33 cellular contexts compared by ENCODE assay signal in genomic region chr11:75107187-75107586, GRCh38. TPM values are rescaled to one million over a fixed set of nuclear protein-coding genes. Genes with fewer than 3 reads are reported as not detected.
DNase-seq lines count a peak whose midpoint lies in the region; ATAC-seq, FAIRE-seq and TF ChIP-seq lines count a peak whose summit lies in the region.
"Had no signal": no experiment of that assay in that cellular context is flagged by ENCODE, and none has a peak within 500 bp of the region (broad histone marks: within the 10 kb centered on the region; RNA-seq: fewer than 3 reads in every experiment).

No MANE protein-coding gene starts in this region.

- H3K4me2 ChIP-seq in IMR-90 (ENCODE audit: low read depth, low read length): no peak overlapping the region
- H3K4me2 ChIP-seq in astrocyte (ENCODE audit: low read length): peak overlapping the region; percentile 58
- H3K4me2 ChIP-seq: BLaER1 treated with 17β-estradiol and CSF1 and Interleukin-3, amounts not matched to agents 10 nM and 100 nM had no signal

- H3K18ac ChIP-seq in IMR-90 (ENCODE audit: low read depth, low read length): no peak overlapping the region

- H2BK15ac ChIP-seq in IMR-90 (ENCODE audit: low read depth, low read length): no peak overlapping the region

- ATAC-seq in IMR-90 (ENCODE audit: low read depth): no peak
- ATAC-seq: activated T-helper 17 cell treated with anti-CD3 and anti-CD28 coated beads, Interleukin-2, amount 50 U/mL, for 72 hours; body of pancreas; natural killer cell had no signal

- H4K8ac ChIP-seq in IMR-90 (ENCODE audit: low read depth in 2 of 2, low read length in 2 of 2): no peak overlapping the region

- no peak overlapping the region for H2BK20ac ChIP-seq in IMR-90 (ENCODE audit: low read depth, low read length)

- H3K27ac ChIP-seq in ACC112 (ENCODE audit: low read depth, low read length) (peak overlapping the region; percentile 51), IMR-90 (ENCODE audit: insufficient read depth, low read length) (no peak overlapping the region), astrocyte (ENCODE audit: low read depth, low read length) (no peak overlapping the region)
- H3K27ac ChIP-seq: BLaER1 treated with 17β-estradiol and CSF1 and Interleukin-3, amounts not matched to agents 10 nM and 100 nM; body of pancreas; esophagus squamous epithelium; HL-60; ovary; Peyer's patch; right atrium auricular region; transverse colon; WERI-Rb-1 had no signal

- H3K4me1 Mint-ChIP-seq in astrocyte (ENCODE audit: low read depth, unreplicated experiment): peaks cover 25% of the 10 kb centered on the region
- H3K4me1 Mint-ChIP-seq: endodermal cell, IgD-negative memory B cell, mesothelial cell of epicardium, natural killer cell had no signal

- peak overlapping the region; percentile 51 for H2AFZ ChIP-seq in ACC112 (ENCODE audit: low read length, unreplicated experiment)
- no peak overlapping the region for H2AFZ ChIP-seq in IMR-90 (replicated peaks; ENCODE audit: low read length, poor library complexity)
- H2AFZ ChIP-seq in astrocyte (ENCODE audit: low read depth, low read length): no peak overlapping the region

- H3K9me1 ChIP-seq in IMR-90 (ENCODE audit: insufficient read depth, low read length): no peaks in the 10 kb centered on the region

- H3K27ac Mint-ChIP-seq in astrocyte (ENCODE audit: unreplicated experiment): peak overlapping the region; percentile 85
- H3K27ac Mint-ChIP-seq: activated naive CD8-positive, alpha-beta T cell treated with anti-CD3 and anti-CD28 coated beads, Interleukin-2, amount 10 ng/mL, durations not matched to agents 7 days and 5 days; activated T-helper 17 cell treated with anti-CD3 and anti-CD28 coated beads, Interleukin-2, amount 50 U/mL, for 72 hours; endodermal cell; IgD-negative memory B cell; mesothelial cell of epicardium; natural killer cell had no signal

- no peak overlapping the region for H4K5ac ChIP-seq in IMR-90 (ENCODE audit: low read depth, low read length)

- in situ Hi-C loops in IMR-90 (cut with MboI; ENCODE audit: low sequenced_read_pairs): no loop called here

- peaks cover 10% of the 10 kb centered on the region for H3K9me3 Mint-ChIP-seq in astrocyte (ENCODE audit: unreplicated experiment)
- H3K9me3 Mint-ChIP-seq: endodermal cell, natural killer cell had no signal

- WGBS in IMR-90 (ENCODE audit: extremely low coverage in 2 of 2, insufficient read length in 1 of 2), 2 experiments: 0% methylated on average over 1 of the region's 4 CpGs; no CpG with 5 or more reads in 1 of the 2 experiments

- H3K27me3 ChIP-seq in ACC112 (ENCODE audit: insufficient read depth, low read length) (no peaks in the 10 kb centered on the region), IMR-90 (ENCODE audit: control insufficient read depth, insufficient read depth, low read length) (peaks cover 34% of the 10 kb centered on the region), astrocyte (ENCODE audit: insufficient read depth, low read length) (no peaks in the 10 kb centered on the region)
- H3K27me3 ChIP-seq: BLaER1 treated with 17β-estradiol and CSF1 and Interleukin-3, amounts not matched to agents 10 nM and 100 nM; body of pancreas; ovary; Peyer's patch; right atrium auricular region; transverse colon had no signal

- H3K4me1 ChIP-seq in ACC112 (ENCODE audit: control insufficient read depth, insufficient read depth, low read length, unreplicated experiment) (peaks cover 23% of the 10 kb centered on the region), IMR-90 (ENCODE audit: control insufficient read depth, insufficient read depth, low read length) (peaks cover 3% of the 10 kb centered on the region; the same call in 1 of the 2 replicates), astrocyte (ENCODE audit: insufficient read depth, low read length) (peaks cover 16% of the 10 kb centered on the region)
- H3K4me1 ChIP-seq: body of pancreas, esophagus squamous epithelium, Peyer's patch, right atrium auricular region, transverse colon had no signal

- H3K14ac ChIP-seq in IMR-90 (replicated peaks; ENCODE audit: low read depth, low read length): no peak overlapping the region

- H3K27me3 Mint-ChIP-seq in astrocyte (ENCODE audit: low read depth, unreplicated experiment): no peaks in the 10 kb centered on the region

- H2BK5ac ChIP-seq in IMR-90 (ENCODE audit: low read depth, low read length, poor library complexity, severe bottlenecking): no peak overlapping the region

- H3K79me2 ChIP-seq in ACC112 (ENCODE audit: control insufficient read depth, insufficient read depth, low read length, unreplicated experiment) (no peaks in the 10 kb centered on the region), astrocyte (ENCODE audit: insufficient read depth, low read length) (no peaks in the 10 kb centered on the region)

- no peaks in the 10 kb centered on the region for H4K20me1 ChIP-seq in IMR-90 (ENCODE audit: insufficient read depth, low read length)
- H4K20me1 ChIP-seq in astrocyte (ENCODE audit: insufficient read depth, low read length): no peaks in the 10 kb centered on the region
- H4K20me1 ChIP-seq: BLaER1 treated with 17β-estradiol and CSF1 and Interleukin-3, amounts not matched to agents 10 nM and 100 nM had no signal

- H3K4me3 Mint-ChIP-seq in astrocyte (ENCODE audit: unreplicated experiment): no peak overlapping the region
- H3K4me3 Mint-ChIP-seq: activated naive CD8-positive, alpha-beta T cell treated with anti-CD3 and anti-CD28 coated beads, Interleukin-2, amount 10 ng/mL, durations not matched to agents 7 days and 5 days; activated T-helper 17 cell treated with anti-CD3 and anti-CD28 coated beads, Interleukin-2, amount 50 U/mL, for 72 hours; endodermal cell; IgD-negative memory B cell; mesothelial cell of epicardium; natural killer cell had no signal

- no peak overlapping the region for H4K91ac ChIP-seq in IMR-90 (ENCODE audit: insufficient read depth, low read depth, low read length)

- no peaks in the 10 kb centered on the region for H3K36me3 ChIP-seq in ACC112 (ENCODE audit: insufficient read depth, low read length)
- H3K36me3 ChIP-seq in IMR-90 (ENCODE audit: control insufficient read depth, insufficient read depth, low read length): no peaks in the 10 kb centered on the region
- no peaks in the 10 kb centered on the region for H3K36me3 ChIP-seq in astrocyte (ENCODE audit: insufficient read depth, low read length)
- H3K36me3 ChIP-seq: BLaER1 treated with 17β-estradiol and CSF1 and Interleukin-3, amounts not matched to agents 10 nM and 100 nM; esophagus squamous epithelium; ovary; Peyer's patch; right atrium auricular region; transverse colon; WERI-Rb-1 had no signal

- TF ChIP-seq CTCF in IMR-90 (conservative IDR thresholded peaks at IDR 0.05; ENCODE audit: low read depth, low read length) (no peak), astrocyte (IDR thresholded peaks at IDR 0.05; ENCODE audit: insufficient read depth, low read depth, low read length) (no peak)

- POLR2A ChIA-PET in IMR-90 (lab: Charles Lee; ENCODE audit: unreplicated experiment): no interaction called here

- no peak overlapping the region for H3K56ac ChIP-seq in IMR-90 (ENCODE audit: extremely low read depth, insufficient read depth, low read length)

- dilution Hi-C loops in IMR-90 (cut with HindIII; ENCODE audit: low sequenced_read_pairs, unreplicated experiment): no loop called here

- H3K9ac ChIP-seq in IMR-90 (ENCODE audit: low read depth, low read length) (no peak overlapping the region), astrocyte (ENCODE audit: low read length) (no peak overlapping the region)
- H3K9ac ChIP-seq: BLaER1 treated with 17β-estradiol and CSF1 and Interleukin-3, amounts not matched to agents 10 nM and 100 nM had no signal

- no peak overlapping the region for H2BK120ac ChIP-seq in IMR-90 (ENCODE audit: low read depth, low read length)

- H2AK5ac ChIP-seq in IMR-90 (ENCODE audit: low read depth, low read length): no peak overlapping the region

- H2AK9ac ChIP-seq in IMR-90 (replicated peaks; ENCODE audit: low read depth, low read length, poor library complexity): no peak overlapping the region

- H3K9me3 ChIP-seq in IMR-90 (ENCODE audit: control insufficient read depth, insufficient read depth, low read length) (peaks cover 13% of the 10 kb centered on the region; the same call in 1 of the 2 replicates), astrocyte (ENCODE audit: insufficient read depth, low read depth, low read length) (peaks cover 5% of the 10 kb centered on the region)
- H3K9me3 ChIP-seq: body of pancreas, esophagus squamous epithelium, ovary, Peyer's patch, right atrium auricular region, transverse colon had no signal

- H3K4me3 ChIP-seq in ACC112 (ENCODE audit: low read depth, low read length): no peak overlapping the region
- H3K4me3 ChIP-seq in IMR-90 (ENCODE audit: insufficient read depth, low read depth, low read length): no peak overlapping the region
- no peak overlapping the region for H3K4me3 ChIP-seq in astrocyte (ENCODE audit: insufficient read depth, low read depth, low read length)
- H3K4me3 ChIP-seq: BLaER1 treated with 17β-estradiol and CSF1 and Interleukin-3, amounts not matched to agents 10 nM and 100 nM; body of pancreas; esophagus squamous epithelium; ovary; Peyer's patch; right atrium auricular region; transverse colon had no signal

- no peak for FAIRE-seq in astrocyte (lab: Jason Lieb, UNC)

- peaks cover 5% of the 10 kb centered on the region for H3K36me3 Mint-ChIP-seq in astrocyte (ENCODE audit: low read depth, unreplicated experiment)
- H3K36me3 Mint-ChIP-seq: activated naive CD8-positive, alpha-beta T cell treated with anti-CD3 and anti-CD28 coated beads, Interleukin-2, amount 10 ng/mL, durations not matched to agents 7 days and 5 days; IgD-negative memory B cell; mesothelial cell of epicardium had no signal

- no peak for TF ChIP-seq POLR2A in IMR-90 (IDR thresholded peaks at IDR 0.05; ENCODE audit: low read depth, low read length)

- CTCF ChIA-PET in IMR-90 (lab: Yijun Ruan, JAX): no interaction called here

- no TSS peak for BruUV-seq in IMR-90 (replicated peaks; lab: Mats Ljungman, UMichigan)

- no peak overlapping the region for H3K4ac ChIP-seq in IMR-90 (ENCODE audit: low read depth, low read length)

- no peaks in the 10 kb centered on the region for H3K79me1 ChIP-seq in IMR-90 (ENCODE audit: low read depth in 1 of 2, low read length in 2 of 2)

- intact Hi-C loops in IMR-90 (cut with micrococcal nuclease): no loop called here

- no peak for TF ChIP-seq RAD21 in IMR-90 (IDR thresholded peaks at IDR 0.05; ENCODE audit: low read length)

- no peak overlapping the region for H3K23ac ChIP-seq in IMR-90 (ENCODE audit: low read depth, low read length)

- DNase-seq in IMR-90 (peak; percentile 19), astrocyte (ENCODE audit: low read depth) (peak; percentile 18), islet precursor cell (peak; percentile 73), COLO829 (ENCODE audit: low spot score) (no peak), DMS 273 treated with DMSO at 0.1 percent for 48 hours (lab: John Stamatoyannopoulos, UW) (no peak), HuH-7 (ENCODE audit: low spot score) (no peak)
- no peak for DNase-seq in central memory CD4-positive, alpha-beta T cell
- DNase-seq: ACHN; activated CD4-positive, alpha-beta T cell treated with anti-CD3 and anti-CD28 coated beads, Interleukin-2, amount 50 U/mL, for 4 hours; activated CD8-positive, alpha-beta memory T cell treated with anti-CD3 and anti-CD28 coated beads, Interleukin-2, amount 50 U/mL, for 4 hours; activated naive CD8-positive, alpha-beta T cell treated with anti-CD3 and anti-CD28 coated beads, Interleukin-2, amount 10 ng/mL, durations not matched to agents 7 days and 5 days; body of pancreas; cortex of kidney; endodermal cell; esophagus squamous epithelium; glutamatergic neuron; MM.1S; natural killer cell; NCI-H1436 treated with DMSO at 0.1 percent for 48 hours; NCI-H524 treated with DMSO at 0.1 percent for 48 hours; ovary; Peyer's patch; stimulated activated CD4-positive, alpha-beta T cell treated with anti-CD3 and anti-CD28 coated beads, Interleukin-15, amount 100 ng/mL, for 24 hours; transverse colon; WERI-Rb-1 had no signal

RNA-seq across cellular contexts. Expression of gene OR2AT4, which starts 10.5 kb away (rescaled TPM):
- total RNA-seq in IMR-90 (2012; rRNA removed) (not detected in 2 replicates), astrocyte (not detected in 2 replicates)
- polyA plus RNA-seq in IMR-90 (2012; rRNA removed): not detected in 2 replicates
- not detected in 2 replicates for polyA plus RNA-seq in IMR-90 (2012; cell fraction: cytosol; rRNA removed)
- polyA plus RNA-seq in IMR-90 (2012; cell fraction: nucleus; rRNA removed; ENCODE audit: low replicate concordance): not detected in 2 replicates
- total RNA-seq: activated naive CD8-positive, alpha-beta T cell treated with anti-CD3 and anti-CD28 coated beads, Interleukin-2, amount 10 ng/mL, durations not matched to agents 7 days and 5 days; activated T-helper 17 cell treated with anti-CD3 and anti-CD28 coated beads, Interleukin-2, amount 50 U/mL, for 72 hours; endodermal cell; esophagus squamous epithelium; mesothelial cell of epicardium; natural killer cell; ovary; Peyer's patch; right atrium auricular region; T-helper 2 cell treated with Interferon-gamma antibody and Interleukin-4, amounts not matched to agents 100 ng/mL and 5 ng/mL, for 36 hours; transverse colon had no signal
- polyA plus RNA-seq: IgD-negative memory B cell had no signal

RNA-seq across cellular contexts. Expression of gene SLCO2B1, which starts 43.7 kb away (rescaled TPM):
- total RNA-seq in IMR-90 (2012; rRNA removed) (not detected in 2 replicates), astrocyte (2.6 and 5.0 TPM in 2 replicates)
- not detected in 2 replicates for polyA plus RNA-seq in IMR-90 (2012; rRNA removed)
- polyA plus RNA-seq in IMR-90 (2012; cell fraction: cytosol; rRNA removed): not detected in 2 replicates
- polyA plus RNA-seq in IMR-90 (2012; cell fraction: nucleus; rRNA removed; ENCODE audit: low replicate concordance): not detected in 2 replicates
- total RNA-seq: mesothelial cell of epicardium, natural killer cell had no signal
- polyA plus RNA-seq: IgD-negative memory B cell had no signal

Comparison
In these comparisons a context has a peak if more than half of its experiments do, and no peak if none do; other contexts are left out.
1. DNase-seq: peak in IMR-90 (single experiment), astrocyte (single experiment) and islet precursor cell (single experiment); none in COLO829 (single experiment), DMS 273 treated with DMSO at 0.1 percent for 48 hours (single experiment), HuH-7 (single experiment) and central memory CD4-positive, alpha-beta T cell (single experiment).